In the genomic region with DNA sequence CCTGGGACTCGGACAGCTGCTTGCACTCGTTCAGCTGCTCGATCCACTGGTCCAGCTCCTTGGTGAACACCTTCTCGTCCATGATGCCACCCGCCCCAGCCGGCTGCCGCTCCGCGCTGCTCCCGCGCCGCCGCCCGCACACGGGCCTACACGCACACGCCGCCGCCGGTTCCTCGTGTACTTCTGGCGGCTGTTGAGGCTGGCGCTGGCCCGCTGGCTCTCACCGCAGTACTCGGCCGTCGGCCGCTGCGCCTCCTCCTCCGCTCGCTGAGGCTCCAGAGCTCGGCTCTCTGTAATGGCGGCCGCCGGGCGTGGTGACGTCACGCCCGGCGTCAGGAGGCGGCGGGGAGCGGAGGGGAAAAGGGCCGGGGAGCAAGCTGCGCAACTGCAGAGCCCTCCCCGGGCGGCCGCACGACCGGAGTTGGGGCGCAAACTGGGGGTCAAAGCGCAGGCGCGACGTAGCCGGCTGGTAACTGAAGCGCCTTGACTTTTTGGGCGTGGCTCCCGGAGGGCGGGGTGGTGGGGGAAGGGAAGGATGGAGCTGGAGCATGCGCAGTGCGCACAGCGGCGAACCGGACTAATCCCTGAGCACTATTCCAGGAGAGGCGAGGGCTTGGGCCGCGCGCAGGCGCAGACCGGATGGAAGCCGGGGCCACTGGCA, we compare ENCODE assay signal across 1 cellular context.
TF ChIP-seq lines count a peak whose summit lies in the region.

TSS of gene PPP2CA (minus strand) at position 294 of the 661 bp plus-strand sequence. CDS start at position 82, 212 bp downstream.

TF ChIP-seq in HepG2, 621 proteins besides CTCF, POLR2A, EP300 and RAD21 (continued from another document and continues in another):
- TF ChIP-seq MED13 (CRISPR knock-in tag; IDR thresholded peaks at IDR 0.05) (no peak; the same call in 1 of the 2 replicates), ZNF740 (CRISPR knock-in tag; IDR thresholded peaks at IDR 0.05) (no peak), ZNF597 (CRISPR knock-in tag; IDR thresholded peaks at IDR 0.05) (no peak), THAP9 (CRISPR knock-in tag; IDR thresholded peaks at IDR 0.05; ENCODE audit: borderline replicate concordance) (peak; percentile 24; the same call in 1 of the 2 replicates), PHF21A (CRISPR knock-in tag; IDR thresholded peaks at IDR 0.05) (peak; percentile 63; the same call in 1 of the 2 replicates), ZNF720 (CRISPR knock-in tag; IDR thresholded peaks at IDR 0.05) (no peak), HHEX (CRISPR knock-in tag; IDR thresholded peaks at IDR 0.05) (no peak), FOXK2 (IDR thresholded peaks at IDR 0.05) (no peak), XBP1 (CRISPR knock-in tag; IDR thresholded peaks at IDR 0.05) (no peak), CBX2 (IDR thresholded peaks at IDR 0.05; ENCODE audit: low read depth, low read length) (no peak), CBX2 (CRISPR knock-in tag; IDR thresholded peaks at IDR 0.05; ENCODE audit: low read depth) (no peak), KDM1A (CRISPR knock-in tag; IDR thresholded peaks at IDR 0.05) (no peak; the same call in 1 of the 2 replicates), TARDBP (CRISPR knock-in tag; IDR thresholded peaks at IDR 0.05) (peak; percentile 34), FLYWCH1 (CRISPR knock-in tag; IDR thresholded peaks at IDR 0.05) (no peak), ZNF235 (CRISPR knock-in tag; IDR thresholded peaks at IDR 0.05; ENCODE audit: borderline replicate concordance) (no peak), TEAD3 (CRISPR knock-in tag; optimal IDR thresholded peaks at IDR 0.05; ENCODE audit: borderline replicate concordance) (peak; percentile 19), ETS1 (CRISPR knock-in tag; IDR thresholded peaks at IDR 0.05) (no peak), ZNF749 (CRISPR knock-in tag; IDR thresholded peaks at IDR 0.05; ENCODE audit: borderline replicate concordance) (no peak), ZNF329 (CRISPR knock-in tag; IDR thresholded peaks at IDR 0.05; ENCODE audit: low read depth) (no peak; the same call in none of the 2 replicates), ZNF530 (CRISPR knock-in tag; IDR thresholded peaks at IDR 0.05; ENCODE audit: low read depth) (no peak), ZNF75D (CRISPR knock-in tag; IDR thresholded peaks at IDR 0.05; ENCODE audit: borderline replicate concordance) (no peak), ZNF326 (CRISPR knock-in tag; IDR thresholded peaks at IDR 0.05; ENCODE audit: borderline replicate concordance) (no peak), ZKSCAN8 (CRISPR knock-in tag; IDR thresholded peaks at IDR 0.05; ENCODE audit: borderline replicate concordance) (no peak), ZBTB21 (CRISPR knock-in tag; IDR thresholded peaks at IDR 0.05) (peak; percentile 90), MIER3 (CRISPR knock-in tag; IDR thresholded peaks at IDR 0.05; ENCODE audit: borderline replicate concordance) (no peak), RFX1 (IDR thresholded peaks at IDR 0.05) (no peak), RXRA (CRISPR knock-in tag; IDR thresholded peaks at IDR 0.05) (no peak; the same call in 1 of the 2 replicates), RFXANK (CRISPR knock-in tag; IDR thresholded peaks at IDR 0.05) (no peak), THAP11 (CRISPR knock-in tag; IDR thresholded peaks at IDR 0.05) (peak; percentile 53; the same call in 1 of the 2 replicates), ZMAT3 (CRISPR knock-in tag; conservative IDR thresholded peaks at IDR 0.05) (peak; percentile 92), SOX5 (CRISPR knock-in tag; IDR thresholded peaks at IDR 0.05; ENCODE audit: borderline replicate concordance) (no peak), ZNF350 (CRISPR knock-in tag; IDR thresholded peaks at IDR 0.05; ENCODE audit: borderline replicate concordance, low read depth) (0 out of 2 replicates have a peak, but pooled peaks have one; percentile 6), ZNF878 (CRISPR knock-in tag; IDR thresholded peaks at IDR 0.05) (no peak; the same call in 1 of the 2 replicates), BCL3 (CRISPR knock-in tag; IDR thresholded peaks at IDR 0.05) (peak; percentile 78; the same call in 1 of the 2 replicates), REL (CRISPR knock-in tag; conservative IDR thresholded peaks at IDR 0.05) (0 out of 2 replicates have a peak, but pooled peaks have one; percentile 62), ZNF367 (CRISPR knock-in tag; IDR thresholded peaks at IDR 0.05; ENCODE audit: borderline replicate concordance) (no peak), SIX4 (CRISPR knock-in tag; IDR thresholded peaks at IDR 0.05) (no peak), ZNF44 (CRISPR knock-in tag; IDR thresholded peaks at IDR 0.05) (no peak), ERF (CRISPR knock-in tag; IDR thresholded peaks at IDR 0.05) (no peak), ZNF20 (CRISPR knock-in tag; IDR thresholded peaks at IDR 0.05) (no peak)
- TF ChIP-seq, protein P1, sequence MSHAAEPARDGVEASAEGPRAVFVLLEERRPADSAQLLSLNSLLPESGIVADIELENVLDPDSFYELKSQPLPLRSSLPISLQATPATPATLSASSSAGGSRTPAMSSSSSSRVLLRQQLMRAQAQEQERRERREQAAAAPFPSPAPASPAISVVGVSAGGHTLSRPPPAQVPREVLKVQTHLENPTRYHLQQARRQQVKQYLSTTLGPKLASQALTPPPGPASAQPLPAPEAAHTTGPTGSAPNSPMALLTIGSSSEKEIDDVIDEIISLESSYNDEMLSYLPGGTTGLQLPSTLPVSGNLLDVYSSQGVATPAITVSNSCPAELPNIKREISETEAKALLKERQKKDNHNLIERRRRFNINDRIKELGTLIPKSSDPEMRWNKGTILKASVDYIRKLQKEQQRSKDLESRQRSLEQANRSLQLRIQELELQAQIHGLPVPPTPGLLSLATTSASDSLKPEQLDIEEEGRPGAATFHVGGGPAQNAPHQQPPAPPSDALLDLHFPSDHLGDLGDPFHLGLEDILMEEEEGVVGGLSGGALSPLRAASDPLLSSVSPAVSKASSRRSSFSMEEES (CRISPR knock-in tag; IDR thresholded peaks at IDR 0.05): no peak
- TF ChIP-seq, protein P2, sequence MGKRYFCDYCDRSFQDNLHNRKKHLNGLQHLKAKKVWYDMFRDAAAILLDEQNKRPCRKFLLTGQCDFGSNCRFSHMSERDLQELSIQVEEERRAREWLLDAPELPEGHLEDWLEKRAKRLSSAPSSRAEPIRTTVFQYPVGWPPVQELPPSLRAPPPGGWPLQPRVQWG (CRISPR knock-in tag; IDR thresholded peaks at IDR 0.05; ENCODE audit: borderline replicate concordance, low read depth): no peak
- TF ChIP-seq, protein P3, sequence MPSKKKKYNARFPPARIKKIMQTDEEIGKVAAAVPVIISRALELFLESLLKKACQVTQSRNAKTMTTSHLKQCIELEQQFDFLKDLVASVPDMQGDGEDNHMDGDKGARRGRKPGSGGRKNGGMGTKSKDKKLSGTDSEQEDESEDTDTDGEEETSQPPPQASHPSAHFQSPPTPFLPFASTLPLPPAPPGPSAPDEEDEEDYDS (CRISPR knock-in tag; IDR thresholded peaks at IDR 0.05): peak; percentile 67
- TF ChIP-seq, protein P4, sequence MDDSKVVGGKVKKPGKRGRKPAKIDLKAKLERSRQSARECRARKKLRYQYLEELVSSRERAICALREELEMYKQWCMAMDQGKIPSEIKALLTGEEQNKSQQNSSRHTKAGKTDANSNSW (CRISPR knock-in tag; IDR thresholded peaks at IDR 0.05; ENCODE audit: borderline replicate concordance): no peak
- TF ChIP-seq, protein P5, sequence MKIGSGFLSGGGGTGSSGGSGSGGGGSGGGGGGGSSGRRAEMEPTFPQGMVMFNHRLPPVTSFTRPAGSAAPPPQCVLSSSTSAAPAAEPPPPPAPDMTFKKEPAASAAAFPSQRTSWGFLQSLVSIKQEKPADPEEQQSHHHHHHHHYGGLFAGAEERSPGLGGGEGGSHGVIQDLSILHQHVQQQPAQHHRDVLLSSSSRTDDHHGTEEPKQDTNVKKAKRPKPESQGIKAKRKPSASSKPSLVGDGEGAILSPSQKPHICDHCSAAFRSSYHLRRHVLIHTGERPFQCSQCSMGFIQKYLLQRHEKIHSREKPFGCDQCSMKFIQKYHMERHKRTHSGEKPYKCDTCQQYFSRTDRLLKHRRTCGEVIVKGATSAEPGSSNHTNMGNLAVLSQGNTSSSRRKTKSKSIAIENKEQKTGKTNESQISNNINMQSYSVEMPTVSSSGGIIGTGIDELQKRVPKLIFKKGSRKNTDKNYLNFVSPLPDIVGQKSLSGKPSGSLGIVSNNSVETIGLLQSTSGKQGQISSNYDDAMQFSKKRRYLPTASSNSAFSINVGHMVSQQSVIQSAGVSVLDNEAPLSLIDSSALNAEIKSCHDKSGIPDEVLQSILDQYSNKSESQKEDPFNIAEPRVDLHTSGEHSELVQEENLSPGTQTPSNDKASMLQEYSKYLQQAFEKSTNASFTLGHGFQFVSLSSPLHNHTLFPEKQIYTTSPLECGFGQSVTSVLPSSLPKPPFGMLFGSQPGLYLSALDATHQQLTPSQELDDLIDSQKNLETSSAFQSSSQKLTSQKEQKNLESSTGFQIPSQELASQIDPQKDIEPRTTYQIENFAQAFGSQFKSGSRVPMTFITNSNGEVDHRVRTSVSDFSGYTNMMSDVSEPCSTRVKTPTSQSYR (CRISPR knock-in tag; IDR thresholded peaks at IDR 0.05; ENCODE audit: borderline replicate concordance): peak; percentile 89
